12 cellular contexts compared by ENCODE assay signal in the genomic region with DNA sequence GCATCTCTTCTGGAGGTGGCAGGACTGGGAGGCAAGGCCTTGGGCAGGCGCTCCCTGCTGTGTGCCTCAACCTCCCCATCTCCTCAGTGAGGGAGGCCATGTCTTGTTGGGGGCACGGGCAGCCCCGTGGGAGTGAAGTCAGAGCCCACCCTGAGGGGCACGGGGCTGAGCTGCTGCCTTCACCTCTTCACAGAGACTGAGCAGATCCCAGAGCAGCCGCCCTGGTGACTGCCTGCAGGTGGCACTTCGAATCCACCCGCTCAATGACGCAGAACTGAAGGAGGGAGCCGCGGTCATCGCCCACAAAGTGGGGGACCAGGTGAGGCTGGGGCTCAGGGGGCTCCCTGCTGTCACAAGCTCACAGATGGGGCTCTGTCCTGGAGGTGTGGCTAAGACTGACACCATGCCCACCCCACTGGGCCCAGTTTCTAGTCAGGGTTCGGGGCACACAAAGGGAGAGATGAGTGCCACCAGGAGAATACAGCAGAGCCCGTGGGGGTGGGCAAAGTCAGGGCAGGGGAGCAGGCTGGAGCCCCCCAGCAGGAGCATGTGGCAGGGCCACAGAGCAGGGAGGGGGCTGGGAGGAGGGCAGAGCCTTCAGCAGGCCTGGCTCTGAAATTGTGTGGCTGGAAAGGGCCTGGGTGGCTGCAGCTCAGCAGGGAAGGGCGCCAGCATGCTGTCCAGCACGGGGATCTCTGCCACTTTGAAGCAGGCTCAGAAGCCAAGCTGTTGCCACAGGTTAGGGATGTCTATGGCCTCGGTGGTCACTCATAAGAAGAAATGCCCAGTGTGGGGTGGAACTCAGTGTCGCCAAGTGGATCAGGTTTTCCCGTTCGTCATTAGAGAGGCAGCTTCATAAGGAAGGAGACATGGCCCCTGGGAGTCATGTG. TPM values are rescaled to one million over a fixed set of nuclear protein-coding genes. Genes with fewer than 3 reads are reported as not detected.
DNase-seq lines count a peak whose midpoint lies in the region; ATAC-seq, FAIRE-seq and TF ChIP-seq lines count a peak whose summit lies in the region.
"Had no signal": no experiment of that assay in that cellular context is flagged by ENCODE, and none has a peak within 500 bp of the region (broad histone marks: within the 10 kb centered on the region; RNA-seq: fewer than 3 reads in every experiment).

No MANE protein-coding gene starts in this region.

- no peak overlapping the region for H3K23ac ChIP-seq in neuronal stem cell (ENCODE audit: low read depth, low read length, poor library complexity)

- H3K4me2 ChIP-seq in neuronal stem cell (ENCODE audit: insufficient read depth, low read length, poor library complexity, severe bottlenecking), result no peak overlapping the region

- H4K8ac ChIP-seq in neuronal stem cell (ENCODE audit: low read depth, low read length), result no peak overlapping the region

- peak overlapping the region; percentile 22 for H2BK5ac ChIP-seq in neuronal stem cell (ENCODE audit: low read length)

- in situ Hi-C loops in G401 (cut with HindIII; ENCODE audit: low sequenced_read_pairs), result no loop called here

- no peak for FAIRE-seq in bronchial epithelial cell (lab: Jason Lieb, UNC)

- no peak for ATAC-seq in GM19328 (IDR thresholded peaks at IDR 0.05; ENCODE audit: unreplicated experiment)

- H3K79me1 ChIP-seq in neuronal stem cell (ENCODE audit: low read depth, low read length), result peaks cover 4% of the 10 kb centered on the region

- H2BK120ac ChIP-seq in neuronal stem cell (ENCODE audit: low read depth, low read length), result no peak overlapping the region

- peak; percentile 17 for TF ChIP-seq CTCF in bronchial epithelial cell (IDR thresholded peaks at IDR 0.05; ENCODE audit: insufficient read depth, low read length, severe bottlenecking)

- H3K9me3 ChIP-seq in neuronal stem cell (replicated peaks in 1 of 2; ENCODE audit: control insufficient read depth in 2 of 2, insufficient read depth in 1 of 2, low read depth in 1 of 2, low read length in 2 of 2), result peaks cover 0 to 2% of the 10 kb centered on the region in 2 donors
- H3K9me3 ChIP-seq: suprapubic skin had no signal

- peak overlapping the region; percentile 85 for H3K18ac ChIP-seq in neuronal stem cell (ENCODE audit: low read length)

- no peak overlapping the region for H2AFZ ChIP-seq in neuronal stem cell (ENCODE audit: low read length)

- no CpG with 5 or more reads among the region's 19 CpGs for WGBS in neuronal stem cell (ENCODE audit: extremely low coverage in 2 of 2, insufficient read length in 2 of 2, insufficient replicate concordance in 1 of 2), 2 donors

- H3K27ac ChIP-seq in neuronal stem cell (replicated peaks; ENCODE audit: low read length), result no peak overlapping the region
- H3K27ac ChIP-seq: skin epidermis, suprapubic skin had no signal

- no peak overlapping the region for H2BK15ac ChIP-seq in neuronal stem cell (ENCODE audit: low read length)

- H3K4me3 ChIP-seq in bronchial epithelial cell (ENCODE audit: low read depth, low read length) (no peak overlapping the region), neuronal stem cell (ENCODE audit: low read length in 2 of 2) (no peak overlapping the region)
- H3K4me3 ChIP-seq: skin epidermis, suprapubic skin had no signal

- DNase-seq in G401 (ENCODE audit: low spot score) (peak; percentile 48), NAMALWA (ENCODE audit: low spot score) (peak; percentile 53), bronchial epithelial cell (ENCODE audit: low read depth) (no peak), neuronal stem cell (ENCODE audit: low spot score) (no peak), NCI-H345 (lab: John Stamatoyannopoulos, UW) (no peak), OCI-M2 (lab: John Stamatoyannopoulos, UW; ENCODE audit: unreplicated experiment) (no peak)
- DNase-seq: activated CD4-positive, alpha-beta T cell treated with anti-CD3 and anti-CD28 coated beads, Interleukin-2, amount 50 U/mL, for 48 hours; activated naive CD4-positive, alpha-beta T cell; NCI-H2227 treated with DMSO at 0.1 percent for 48 hours had no signal

- peak overlapping the region; percentile 32 for H2AK5ac ChIP-seq in neuronal stem cell (ENCODE audit: low read depth, low read length)

- H3K27me3 ChIP-seq in bronchial epithelial cell (ENCODE audit: control insufficient read depth, insufficient read depth, low read length) (no peaks in the 10 kb centered on the region), neuronal stem cell (ENCODE audit: control insufficient read depth in 3 of 3, insufficient read depth in 3 of 3, low read depth in 1 of 3, low read length in 3 of 3) (no peaks in the 10 kb centered on the region)
- H3K27me3 ChIP-seq: suprapubic skin had no signal

- no peak overlapping the region for H3K14ac ChIP-seq in neuronal stem cell (ENCODE audit: low read length)

- no peak overlapping the region for H3K9ac ChIP-seq in neuronal stem cell (ENCODE audit: low read depth, low read length, poor library complexity)

- no peak overlapping the region for H2BK12ac ChIP-seq in neuronal stem cell (ENCODE audit: low read length)

- H3K36me3 ChIP-seq in bronchial epithelial cell (ENCODE audit: control insufficient read depth, insufficient read depth, low read length) (peaks cover 8% of the 10 kb centered on the region), neuronal stem cell (replicated peaks in 1 of 2; ENCODE audit: control insufficient read depth in 2 of 2, insufficient read depth in 2 of 2, low read length in 2 of 2) (peaks cover 18 to 34% of the 10 kb centered on the region in 2 donors)

- peaks cover 0 to 6% of the 10 kb centered on the region in 2 donors for H3K4me1 ChIP-seq in neuronal stem cell (ENCODE audit: control insufficient read depth in 2 of 2, insufficient read depth in 1 of 2, low read depth in 1 of 2, low read length in 2 of 2)
- H3K4me1 ChIP-seq: suprapubic skin had no signal

- no peak overlapping the region for H3K4ac ChIP-seq in neuronal stem cell (ENCODE audit: low read length)

- H4K91ac ChIP-seq in neuronal stem cell (ENCODE audit: low read depth, low read length, poor library complexity), result no peak overlapping the region

RNA-seq across cellular contexts. Expression of gene CHST12, which starts 18.8 kb away (rescaled TPM):
- 13.5 and 20.7 TPM in 2 replicates for total RNA-seq in G401 (2014; rRNA removed; shearing (Covaris generic))
- total RNA-seq in bronchial epithelial cell, result 0.51 and 0.79 TPM in 2 replicates
- polyA plus RNA-seq in neuronal stem cell (2013, experiment 1 of 2), result 12.5 TPM
- polyA plus RNA-seq in neuronal stem cell (2013, experiment 2 of 2), result 12.7 TPM

RNA-seq across cellular contexts. Expression of gene EIF3B, which starts 30.0 kb away (rescaled TPM):
- total RNA-seq in G401 (2014; rRNA removed; shearing (Covaris generic)), result 217 and 294 TPM in 2 replicates
- 195 and 262 TPM in 2 replicates for total RNA-seq in bronchial epithelial cell
- polyA plus RNA-seq in neuronal stem cell (2013, experiment 1 of 2), result 81.1 TPM
- polyA plus RNA-seq in neuronal stem cell (2013, experiment 2 of 2), result 83.2 TPM

Comparison
In these comparisons a context has a peak if more than half of its experiments do, and no peak if none do; other contexts are left out.
1. DNase-seq: peak in G401 (single experiment) and NAMALWA (single experiment); none in bronchial epithelial cell (single experiment), neuronal stem cell (single experiment), NCI-H345 (single experiment) and OCI-M2 (single experiment).